In genomic region chr19:17389957-17390664, GRCh38 we compare ENCODE assay signal across 1 cellular context.
TF ChIP-seq lines count a peak whose summit lies in the region.

No MANE protein-coding gene starts in this region.

TF ChIP-seq in HepG2, 621 proteins besides CTCF, POLR2A, EP300 and RAD21:
- peak; percentile 26; the same call in 1 of the 2 replicates for TF ChIP-seq PATZ1 (CRISPR knock-in tag; IDR thresholded peaks at IDR 0.05)
- TF ChIP-seq ZNF335 (CRISPR knock-in tag; IDR thresholded peaks at IDR 0.05), result no peak
- no peak for TF ChIP-seq NCOA2 (CRISPR knock-in tag; IDR thresholded peaks at IDR 0.05)
- peak; percentile 87 for TF ChIP-seq ZNF629 (CRISPR knock-in tag; conservative IDR thresholded peaks at IDR 0.05)
- no peak for TF ChIP-seq HOXA9 (CRISPR knock-in tag; IDR thresholded peaks at IDR 0.05; ENCODE audit: borderline replicate concordance)
- TF ChIP-seq SOX13 (IDR thresholded peaks at IDR 0.05), result no peak
- TF ChIP-seq SOX13 (CRISPR knock-in tag; conservative IDR thresholded peaks at IDR 0.05 in 1 of 2, IDR thresholded peaks at IDR 0.05 in 1 of 2), result no peak
- TF ChIP-seq ZNF740 (CRISPR knock-in tag; IDR thresholded peaks at IDR 0.05), result peak; percentile 74
- TF ChIP-seq ZMYM3 (CRISPR knock-in tag; IDR thresholded peaks at IDR 0.05), result 0 out of 2 replicates have a peak, but pooled peaks have one; percentile 13
- no peak for TF ChIP-seq FOXJ3 (CRISPR knock-in tag; IDR thresholded peaks at IDR 0.05; ENCODE audit: borderline replicate concordance)
